Comparison of ENCODE assay signal across 8 cellular contexts in genomic region chr7:106659963-106660861, GRCh38. TPM values are rescaled to one million over a fixed set of nuclear protein-coding genes. Genes with fewer than 3 reads are reported as not detected.
A peak's percentile ranks its signal among the peaks of the same experiment; 100 is the strongest.
DNase-seq lines count a peak whose midpoint lies in the region; ATAC-seq lines count a peak whose summit lies in the region.

No MANE protein-coding gene starts in this region.

- peak; percentile 88 for DNase-seq in NCI-H69 (lab: John Stamatoyannopoulos, UW)
- peak; percentile 93 for DNase-seq in activated CD8-positive, alpha-beta memory T cell treated with anti-CD3 and anti-CD28 coated beads for 24 hours
- DNase-seq in stimulated activated CD8-positive, alpha-beta memory T cell treated with anti-CD3 and anti-CD28 coated beads, Interleukin-2, amount 100 ng/mL, for 1 hour (ENCODE audit: low read depth in 2 of 2): peak; percentile 45 to 69

- H3K9me3 ChIP-seq in BLaER1 treated with 17β-estradiol and CSF1 and Interleukin-3, amounts not matched to agents 10 nM and 100 nM (replicated peaks in 1 of 11): no peaks in the 10 kb centered on the region
- no peaks in the 10 kb centered on the region for H3K9me3 ChIP-seq in endocrine pancreas (ENCODE audit: control insufficient read depth, low read length)
- H3K9me3 ChIP-seq in mesodermal cell (ENCODE audit: control insufficient read depth, low read length): no peaks in the 10 kb centered on the region

- H3K4me1 ChIP-seq in BLaER1 treated with 17β-estradiol and CSF1 and Interleukin-3, amounts not matched to agents 10 nM and 100 nM: peaks cover 8 to 29% (median 23%) of the 10 kb centered on the region in 10 experiments
- H3K4me1 ChIP-seq in endocrine pancreas (ENCODE audit: control insufficient read depth, insufficient read depth, low read length): peaks cover 7% of the 10 kb centered on the region
- no peaks in the 10 kb centered on the region for H3K4me1 ChIP-seq in mesodermal cell (ENCODE audit: control insufficient read depth, insufficient read depth, low read length, poor library complexity, severe bottlenecking)

- H3K4me3 ChIP-seq in BLaER1 treated with 17β-estradiol and CSF1 and Interleukin-3, amounts not matched to agents 10 nM and 100 nM: peak overlapping the region; percentile 75 to 91 (median 88)
- peak overlapping the region; percentile 68 for H3K4me3 ChIP-seq in endocrine pancreas (ENCODE audit: control insufficient read depth, insufficient read depth, low read length)
- peak overlapping the region; percentile 74 for H3K4me3 ChIP-seq in mesodermal cell (ENCODE audit: extremely low read depth, insufficient read depth, low read length, poor library complexity, severe bottlenecking)

- WGBS in mesodermal cell (ENCODE audit: insufficient coverage in 2 of 2), 2 experiments: 0% methylated on average over 58 to 76 of the region's 101 CpGs

- ATAC-seq in GM19023 (IDR thresholded peaks at IDR 0.05; ENCODE audit: unreplicated experiment) (peak; percentile 59), HG03196 (IDR thresholded peaks at IDR 0.05; ENCODE audit: unreplicated experiment) (peak; percentile 57)

- no peaks in the 10 kb centered on the region for H3K36me3 ChIP-seq in BLaER1 treated with 17β-estradiol and CSF1 and Interleukin-3, amounts not matched to agents 10 nM and 100 nM
- no peaks in the 10 kb centered on the region for H3K36me3 ChIP-seq in endocrine pancreas (ENCODE audit: control insufficient read depth, insufficient read depth, low read length)
- H3K36me3 ChIP-seq in mesodermal cell (ENCODE audit: control insufficient read depth, insufficient read depth, low read length): peaks cover 5% of the 10 kb centered on the region

- no peaks in the 10 kb centered on the region for H4K20me1 ChIP-seq in BLaER1 treated with 17β-estradiol and CSF1 and Interleukin-3, amounts not matched to agents 10 nM and 100 nM

- peak overlapping the region; percentile 91 to 98 (median 95) for H3K9ac ChIP-seq in BLaER1 treated with 17β-estradiol and CSF1 and Interleukin-3, amounts not matched to agents 10 nM and 100 nM
- H3K9ac ChIP-seq in endocrine pancreas (ENCODE audit: control insufficient read depth, insufficient read depth, low read length): peak overlapping the region; percentile 89

- H3K27ac ChIP-seq in BLaER1 treated with 17β-estradiol and CSF1 and Interleukin-3, amounts not matched to agents 10 nM and 100 nM: peak overlapping the region; percentile 92 to 98 (median 95)
- peak overlapping the region; percentile 86 for H3K27ac ChIP-seq in mesodermal cell (ENCODE audit: low read depth, low read length, severe bottlenecking)

- peak overlapping the region; percentile 81 to 98 (median 95) for H3K4me2 ChIP-seq in BLaER1 treated with 17β-estradiol and CSF1 and Interleukin-3, amounts not matched to agents 10 nM and 100 nM

- no peaks in the 10 kb centered on the region for H3K27me3 ChIP-seq in BLaER1 treated with 17β-estradiol and CSF1 and Interleukin-3, amounts not matched to agents 10 nM and 100 nM
- H3K27me3 ChIP-seq in endocrine pancreas (ENCODE audit: control insufficient read depth, insufficient read depth, low read length): no peaks in the 10 kb centered on the region

RNA-seq across cellular contexts. Expression of gene CCDC71L, which starts 0.7 kb away (rescaled TPM):
- polyA plus RNA-seq in mesodermal cell (2013, experiment 1 of 2): 18.9 TPM
- polyA plus RNA-seq in mesodermal cell (2013, experiment 2 of 2): 16.3 TPM

Comparison
In these comparisons a context has a peak if more than half of its experiments do, and no peak if none do; other contexts are left out.
1. Peak in every context shown above with its lines: DNase-seq, ATAC-seq, H3K4me3 ChIP-seq and H3K27ac ChIP-seq.